Comparison of ENCODE assay signal across 1 cellular context in genomic region chr1:46171351-46171750, GRCh38.
TF ChIP-seq lines count a peak whose summit lies in the region.

No MANE protein-coding gene starts in this region.

TF ChIP-seq in H1, 55 proteins besides CTCF, POLR2A, EP300 and RAD21:
- TF ChIP-seq SRF (IDR thresholded peaks at IDR 0.05; ENCODE audit: low read depth, low read length) (no peak), SIRT6 (IDR thresholded peaks at IDR 0.05; ENCODE audit: low read length) (no peak), MAX (IDR thresholded peaks at IDR 0.05) (no peak), JUN (IDR thresholded peaks at IDR 0.05; ENCODE audit: low read depth, low read length) (no peak), HDAC6 (IDR thresholded peaks at IDR 0.05; ENCODE audit: low read depth, low read length) (no peak), SAP30 (IDR thresholded peaks at IDR 0.05; ENCODE audit: insufficient read depth, insufficient replicate concordance, low read length) (no peak), TCF12 (IDR thresholded peaks at IDR 0.05; ENCODE audit: low read depth, low read length) (no peak), CHD1 (IDR thresholded peaks at IDR 0.05; ENCODE audit: low read depth, low read length) (no peak), KDM1A (IDR thresholded peaks at IDR 0.05; ENCODE audit: borderline replicate concordance, low read length) (no peak), CBX8 (IDR thresholded peaks at IDR 0.05; ENCODE audit: borderline replicate concordance, low read depth, low read length) (no peak), SIX5 (IDR thresholded peaks at IDR 0.05; ENCODE audit: low read depth, low read length) (no peak), FOSL1 (IDR thresholded peaks at IDR 0.05; ENCODE audit: insufficient read depth, low read depth, low read length) (no peak), JUND (IDR thresholded peaks at IDR 0.05; ENCODE audit: low read length) (no peak), ATF2 (IDR thresholded peaks at IDR 0.05; ENCODE audit: low read length) (no peak), POU5F1 (IDR thresholded peaks at IDR 0.05; ENCODE audit: low read depth, low read length) (no peak)
